ENCODE assay signal across 30 cellular contexts in the genomic region with DNA sequence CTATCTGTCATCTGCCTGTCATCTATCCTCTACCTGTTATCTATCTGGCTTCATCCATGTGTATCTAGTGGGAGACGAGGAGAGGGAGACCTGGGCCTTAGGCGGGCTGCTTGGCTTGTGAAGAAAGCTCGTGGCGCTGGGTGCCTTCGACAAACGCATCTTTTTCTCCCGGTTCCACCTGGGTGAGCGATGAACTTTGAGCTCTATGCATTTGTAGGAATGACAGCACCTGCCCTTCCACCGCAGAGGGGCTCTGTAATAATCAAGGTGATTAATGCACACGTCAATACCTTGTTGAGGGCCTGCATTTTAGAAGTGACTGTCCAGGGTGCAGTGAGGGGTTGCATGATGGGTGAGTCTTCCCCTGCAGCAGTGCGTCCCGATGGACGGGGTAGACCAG. TPM values are rescaled to one million over a fixed set of nuclear protein-coding genes. Genes with fewer than 3 reads are reported as not detected.
"Had no signal": no experiment of that assay in that cellular context is flagged by ENCODE, and none has a peak within 500 bp of the region (broad histone marks: within the 10 kb centered on the region; RNA-seq: fewer than 3 reads in every experiment).

No MANE protein-coding gene starts in this region.

- DNase-seq: activated CD4-positive, alpha-beta memory T cell treated with anti-CD3 and anti-CD28 coated beads for 36 hours; activated CD4-positive, alpha-beta T cell treated with anti-CD3 and anti-CD28 coated beads, Interleukin-2, amount 10 ng/mL, durations not matched to agents 7 days and 5 days; activated CD4-positive, CD25-positive, alpha-beta regulatory T cell; activated effector memory CD4-positive, alpha-beta T cell treated with Interleukin-2 at 50 U/mL for 16 hours; activated naive CD4-positive, alpha-beta T cell; activated T-cell treated with anti-CD3 and anti-CD28 coated beads, Interleukin-2, amount 50 U/mL, for 24 hours; aorta; KG1; NCI-H1092; NCI-H1417; NCI-H1930; NCI-H2171; NCI-H2227 treated with DMSO at 0.1 percent for 48 hours; NCI-H446 treated with DMSO at 0.1 percent for 48 hours; NCI-H524 treated with DMSO at 0.1 percent for 48 hours; NCI-H82; RPMI8226; T-cell; T-helper 2 cell; T1000 had no signal

- H3K27ac ChIP-seq: SK-N-MC, VCaP had no signal

- H3K27ac Mint-ChIP-seq: activated CD4-positive, alpha-beta memory T cell treated with anti-CD3 and anti-CD28 coated beads for 36 hours; activated CD4-positive, alpha-beta T cell treated with anti-CD3 and anti-CD28 coated beads, Interleukin-2, amount 10 ng/mL, durations not matched to agents 7 days and 5 days; activated naive CD4-positive, alpha-beta T cell treated with anti-CD3 and anti-CD28 coated beads, Interleukin-2, amount 50 U/mL, for 24 hours; activated T-cell treated with anti-CD3 and anti-CD28 coated beads, Interleukin-2, amount 50 U/mL, for 24 hours; activated T-helper 1 cell treated with anti-CD3 and anti-CD28 coated beads, Interleukin-12 subunit alpha, Interleukin-12 subunit beta, Interleukin-2, Interleukin-4 antibody, amounts not matched to agents 30 ng/mL and 10 ng/mL and 1 ng/mL, durations not matched to agents 14 hours and 24 hours and 36 hours; IgD-negative memory B cell; T-cell had no signal

- FAIRE-seq: bronchial epithelial cell, TTC549 had no signal

- H3K9me3 Mint-ChIP-seq: activated CD4-positive, alpha-beta memory T cell treated with anti-CD3 and anti-CD28 coated beads for 36 hours; activated CD4-positive, alpha-beta T cell treated with anti-CD3 and anti-CD28 coated beads, Interleukin-2, amount 10 ng/mL, durations not matched to agents 7 days and 5 days; activated naive CD4-positive, alpha-beta T cell treated with anti-CD3 and anti-CD28 coated beads, Interleukin-2, amount 50 U/mL, for 24 hours; activated T-cell treated with anti-CD3 and anti-CD28 coated beads, Interleukin-2, amount 50 U/mL, for 24 hours; activated T-helper 1 cell treated with anti-CD3 and anti-CD28 coated beads, Interleukin-12 subunit alpha, Interleukin-12 subunit beta, Interleukin-2, Interleukin-4 antibody, amounts not matched to agents 30 ng/mL and 10 ng/mL and 1 ng/mL, durations not matched to agents 14 hours and 24 hours and 36 hours; T-cell had no signal

- H3K36me3 Mint-ChIP-seq: activated CD4-positive, alpha-beta memory T cell treated with anti-CD3 and anti-CD28 coated beads for 36 hours; activated naive CD4-positive, alpha-beta T cell treated with anti-CD3 and anti-CD28 coated beads, Interleukin-2, amount 50 U/mL, for 24 hours; IgD-negative memory B cell; T-cell had no signal

- H3K4me3 Mint-ChIP-seq: activated CD4-positive, alpha-beta memory T cell treated with anti-CD3 and anti-CD28 coated beads for 36 hours; activated CD4-positive, alpha-beta T cell treated with anti-CD3 and anti-CD28 coated beads, Interleukin-2, amount 10 ng/mL, durations not matched to agents 7 days and 5 days; activated naive CD4-positive, alpha-beta T cell treated with anti-CD3 and anti-CD28 coated beads, Interleukin-2, amount 50 U/mL, for 24 hours; activated T-cell treated with anti-CD3 and anti-CD28 coated beads, Interleukin-2, amount 50 U/mL, for 24 hours; activated T-helper 1 cell treated with anti-CD3 and anti-CD28 coated beads, Interleukin-12 subunit alpha, Interleukin-12 subunit beta, Interleukin-2, Interleukin-4 antibody, amounts not matched to agents 30 ng/mL and 10 ng/mL and 1 ng/mL, durations not matched to agents 14 hours and 24 hours and 36 hours; IgD-negative memory B cell; T-cell had no signal

- H3K4me3 ChIP-seq: SK-N-MC had no signal

- H3K4me1 Mint-ChIP-seq: activated naive CD4-positive, alpha-beta T cell treated with anti-CD3 and anti-CD28 coated beads, Interleukin-2, amount 50 U/mL, for 24 hours; IgD-negative memory B cell had no signal

RNA-seq across cellular contexts. Expression of gene VIPR2, which starts 2.6 kb away (rescaled TPM):
- total RNA-seq: activated CD4-positive, alpha-beta T cell treated with anti-CD3 and anti-CD28 coated beads, Interleukin-2, amount 10 ng/mL, durations not matched to agents 7 days and 5 days; bronchial epithelial cell; LHCN-M2; M059J; OCI-LY7 had no signal
- polyA plus RNA-seq: IgD-negative memory B cell had no signal
